In the genomic region with DNA sequence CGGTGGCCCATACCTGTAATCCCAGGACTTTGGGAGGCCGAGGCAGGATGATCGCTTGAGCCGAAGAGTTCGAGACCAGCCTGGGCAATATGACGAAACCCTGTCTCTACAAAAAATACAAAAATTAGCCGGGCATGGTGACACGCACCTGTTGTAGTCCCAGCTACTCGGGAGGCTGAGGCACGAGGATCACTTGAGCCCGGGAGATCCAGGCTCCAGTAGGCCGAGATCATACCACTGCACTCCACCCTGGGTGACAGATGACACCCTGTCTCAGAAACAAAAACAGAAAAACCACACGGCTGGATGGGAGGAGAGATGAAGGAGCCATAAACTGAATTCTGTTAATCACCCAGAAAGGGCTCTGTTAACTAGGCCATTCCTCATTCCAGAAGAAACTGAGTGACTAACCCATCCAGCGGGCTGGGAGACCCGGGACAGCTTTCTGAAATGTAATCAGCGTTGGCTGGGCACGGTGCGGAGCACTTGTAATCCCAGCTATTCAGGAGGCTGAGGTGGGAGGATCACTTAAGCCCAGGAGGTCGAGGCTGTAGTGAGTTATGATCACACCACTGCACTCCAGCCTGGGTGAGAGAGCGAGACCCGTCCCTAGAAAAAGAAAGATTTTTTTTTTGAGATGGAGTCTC, we compare ENCODE assay signal across 8 cellular contexts. TPM values are rescaled to one million over a fixed set of nuclear protein-coding genes. Genes with fewer than 3 reads are reported as not detected.
A peak's percentile ranks its signal among the peaks of the same experiment; 100 is the strongest.
DNase-seq lines count a peak whose midpoint lies in the region; ATAC-seq and TF ChIP-seq lines count a peak whose summit lies in the region.

No MANE protein-coding gene starts in this region.

- no peak for TF ChIP-seq CTCF in BE2C (IDR thresholded peaks at IDR 0.05; ENCODE audit: low read depth, low read length)
- no peak for TF ChIP-seq CTCF in dorsolateral prefrontal cortex (IDR thresholded peaks at IDR 0.05 in 54 of 56, conservative IDR thresholded peaks at IDR 0.05 in 2 of 56; ENCODE audit: low read depth in 1 of 56, partially characterized antibody in 56 of 56)
- no peak for TF ChIP-seq CTCF in neural cell (IDR thresholded peaks at IDR 0.05; ENCODE audit: poor library complexity, severe bottlenecking)

- H3K4me1 ChIP-seq in BE2C: peaks cover 4% of the 10 kb centered on the region; the same call in 1 of the 2 replicates

- H3K9me2 ChIP-seq in neural cell (ENCODE audit: insufficient read depth, low read length): no peaks in the 10 kb centered on the region

- H4K20me1 ChIP-seq in neural cell (ENCODE audit: insufficient read depth): no peaks in the 10 kb centered on the region

- TF ChIP-seq EP300 in neural cell (conservative IDR thresholded peaks at IDR 0.05; ENCODE audit: poor library complexity, severe bottlenecking): no peak

- H3K79me2 ChIP-seq in neural cell (replicated peaks; ENCODE audit: insufficient read depth, low read length): peaks cover 17% of the 10 kb centered on the region

- DNase-seq in BE2C: no peak
- DNase-seq in M059J (ENCODE audit: low read depth): peak; percentile 31
- DNase-seq in dorsolateral prefrontal cortex: no peak
- DNase-seq in NCI-H2227 treated with DMSO at 0.1 percent for 48 hours (lab: John Stamatoyannopoulos, UW): no peak
- DNase-seq in SHP77 (lab: John Stamatoyannopoulos, UW): no peak
- no peak for DNase-seq in hypothalamus (lab: John Stamatoyannopoulos, UW)

- H2AFZ ChIP-seq in neural cell (ENCODE audit: low read depth, low read length): peak overlapping the region; percentile 27

- H3K27ac ChIP-seq in dorsolateral prefrontal cortex: peak overlapping the region in 44 of 59 donors; percentile 36 to 97 (median 87)
- H3K27ac ChIP-seq in neural cell (ENCODE audit: low read length): no peak overlapping the region

- intact Hi-C loops in dorsolateral prefrontal cortex (cut with DNase I): no loop called here

- H3K27me3 ChIP-seq in BE2C (no peaks in the 10 kb centered on the region), dorsolateral prefrontal cortex (no peaks in the 10 kb centered on the region), neural cell (ENCODE audit: insufficient read depth, low read depth, low read length) (no peaks in the 10 kb centered on the region)

- H3K36me3 ChIP-seq in BE2C: peaks cover 21% of the 10 kb centered on the region
- no peaks in the 10 kb centered on the region for H3K36me3 ChIP-seq in neural cell (ENCODE audit: insufficient read depth, low read length)

- no peak for ATAC-seq in HG03095 (IDR thresholded peaks at IDR 0.05; ENCODE audit: unreplicated experiment)

- no peaks in the 10 kb centered on the region for H3F3A ChIP-seq in neural cell (ENCODE audit: insufficient read depth, low read length, poor library complexity, severe bottlenecking)

- no peaks in the 10 kb centered on the region for H3K9me3 ChIP-seq in BE2C
- no peaks in the 10 kb centered on the region for H3K9me3 ChIP-seq in neural cell (ENCODE audit: low read length)

- TF ChIP-seq RAD21 in neural cell (conservative IDR thresholded peaks at IDR 0.05): no peak

- H3K4me2 ChIP-seq in neural cell (ENCODE audit: low read length): no peak overlapping the region

- H3K9ac ChIP-seq in neural cell (ENCODE audit: low read length): peak overlapping the region; percentile 90

- H3K4me3 ChIP-seq in BE2C (ENCODE audit: low read depth, low read length): peak overlapping the region; percentile 86
- peak overlapping the region; percentile 61 to 99 (median 94) for H3K4me3 ChIP-seq in dorsolateral prefrontal cortex
- peak overlapping the region; percentile 95 for H3K4me3 ChIP-seq in neural cell (ENCODE audit: low read length)

TF ChIP-seq in neural cell, 6 proteins besides CTCF, POLR2A, EP300 and RAD21:
- TF ChIP-seq EZH2 (IDR thresholded peaks at IDR 0.05; ENCODE audit: borderline replicate concordance, insufficient read depth, low read length, poor library complexity, severe bottlenecking): no peak
- TF ChIP-seq REST (IDR thresholded peaks at IDR 0.05; ENCODE audit: borderline replicate concordance): no peak
- no peak for TF ChIP-seq MXI1 (conservative IDR thresholded peaks at IDR 0.05; ENCODE audit: poor library complexity, severe bottlenecking)
- no peak for TF ChIP-seq SMC3 (conservative IDR thresholded peaks at IDR 0.05; ENCODE audit: poor library complexity)
- TF ChIP-seq TAF1 (IDR thresholded peaks at IDR 0.05; ENCODE audit: low read depth): no peak
- TF ChIP-seq POLR2AphosphoS5 (IDR thresholded peaks at IDR 0.05): no peak
TF ChIP-seq in neural cell: peak in this region for 0.

RNA-seq across cellular contexts. Expression of gene NT5C3B, which starts 0.6 kb away (rescaled TPM):
- polyA plus RNA-seq in BE2C (2012; ENCODE audit: insufficient read depth, insufficient read length, low read depth): 183 TPM
- total RNA-seq in M059J (2014; rRNA removed; shearing (Covaris generic)): 54.9 and 56.2 TPM in 2 replicates
- 100 to 1,000 TPM in 3 of 120 experiments, 10 to 100 TPM in 117; 40.7 to 102 (median 75.6) TPM for total RNA-seq in dorsolateral prefrontal cortex
- 272 and 281 TPM in 2 replicates for polyA plus RNA-seq in neural cell
- polyA minus RNA-seq in neural cell: 169 and 177 TPM in 2 replicates

RNA-seq across cellular contexts. Expression of gene KLHL10, which starts 1.0 kb away (rescaled TPM):
- not detected for polyA plus RNA-seq in BE2C (2012; ENCODE audit: insufficient read depth, insufficient read length, low read depth)
- total RNA-seq in M059J (2014; rRNA removed; shearing (Covaris generic)): not detected in 2 replicates
- total RNA-seq in dorsolateral prefrontal cortex: 1 to 10 TPM in 6 of 120 experiments, under 1 TPM in 60, not detected in 54; 0.21 to 2.4 (median 0.45) TPM
- polyA plus RNA-seq in neural cell: 0.22 TPM in 1 of 2 replicates, not detected in the other
- not detected in 2 replicates for polyA minus RNA-seq in neural cell

RNA-seq across cellular contexts. Expression of gene FKBP10, which starts 23.9 kb away (rescaled TPM):
- 708 TPM for polyA plus RNA-seq in BE2C (2012; ENCODE audit: insufficient read depth, insufficient read length, low read depth)
- total RNA-seq in M059J (2014; rRNA removed; shearing (Covaris generic)): 128 and 174 TPM in 2 replicates
- 10 to 100 TPM in 119 of 120 experiments, 1 to 10 TPM in 1; 8.8 to 66.9 (median 20.5) TPM for total RNA-seq in dorsolateral prefrontal cortex
- polyA plus RNA-seq in neural cell: 3.5 and 7.6 TPM in 2 replicates
- 2.9 and 3.1 TPM in 2 replicates for polyA minus RNA-seq in neural cell

RNA-seq across cellular contexts. Expression of gene P3H4, which starts 24.9 kb away (rescaled TPM):
- 206 TPM for polyA plus RNA-seq in BE2C (2012; ENCODE audit: insufficient read depth, insufficient read length, low read depth)
- 51.6 and 88.8 TPM in 2 replicates for total RNA-seq in M059J (2014; rRNA removed; shearing (Covaris generic))
- total RNA-seq in dorsolateral prefrontal cortex: 10 to 100 TPM in 80 of 120 experiments, 1 to 10 TPM in 40; 5.0 to 25.5 (median 10.9) TPM
- polyA plus RNA-seq in neural cell: 17.8 and 20.5 TPM in 2 replicates
- 17.0 and 20.7 TPM in 2 replicates for polyA minus RNA-seq in neural cell

RNA-seq across cellular contexts. Expression of gene KLHL11, which starts 28.6 kb away (rescaled TPM):
- 6.6 TPM for polyA plus RNA-seq in BE2C (2012; ENCODE audit: insufficient read depth, insufficient read length, low read depth)
- 12.1 and 17.1 TPM in 2 replicates for total RNA-seq in M059J (2014; rRNA removed; shearing (Covaris generic))
- total RNA-seq in dorsolateral prefrontal cortex: 10 to 100 TPM; 16.7 to 56.5 (median 42.7) TPM
- polyA plus RNA-seq in neural cell: 30.3 and 31.1 TPM in 2 replicates
- polyA minus RNA-seq in neural cell: 94.0 and 102 TPM in 2 replicates
